In genomic region chr3:14145236-14145635, GRCh38 we compare ENCODE assay signal across 8 cellular contexts. TPM values are rescaled to one million over a fixed set of nuclear protein-coding genes. Genes with fewer than 3 reads are reported as not detected.
A peak's percentile ranks its signal among the peaks of the same experiment; 100 is the strongest.
DNase-seq lines count a peak whose midpoint lies in the region; ATAC-seq and TF ChIP-seq lines count a peak whose summit lies in the region.

No MANE protein-coding gene starts in this region.

- H3K36me3 ChIP-seq in Karpas-422 (ENCODE audit: insufficient read depth, low read length) = peaks cover 15% of the 10 kb centered on the region; the same call in 1 of the 2 replicates

- H3K4me1 ChIP-seq in Karpas-422 (ENCODE audit: low read length) = peaks cover 14% of the 10 kb centered on the region

- H3K27ac ChIP-seq in AG04450 (ENCODE audit: low read depth, low read length) (peak overlapping the region; percentile 99), coronary artery (peak overlapping the region; percentile 81 to 95), Karpas-422 (ENCODE audit: low read length) (no peak overlapping the region; the same call in 1 of the 2 replicates)

- no peak for ATAC-seq in GM19351 (IDR thresholded peaks at IDR 0.05; ENCODE audit: unreplicated experiment)

- H3K4me3 Mint-ChIP-seq in nephron = no peak overlapping the region

- no peaks in the 10 kb centered on the region for H3K27me3 ChIP-seq in AG04450 (ENCODE audit: control insufficient read depth, insufficient read depth, low read length)
- no peaks in the 10 kb centered on the region for H3K27me3 ChIP-seq in Karpas-422 (ENCODE audit: low read length)

- no peak overlapping the region for H3K4me3 ChIP-seq in AG04450 (ENCODE audit: low read depth, low read length)
- H3K4me3 ChIP-seq in coronary artery = peak overlapping the region; percentile 18
- H3K4me3 ChIP-seq in Karpas-422 (ENCODE audit: low read length) = no peak overlapping the region

- no peaks in the 10 kb centered on the region for H3K9me3 Mint-ChIP-seq in nephron

- DNase-seq in AG04450 (ENCODE audit: low read depth, low spot score) (no peak), M059J (ENCODE audit: low read depth) (peak; percentile 68), coronary artery (ENCODE audit: low spot score) (peak; percentile 67), NCI-H226 (no peak), Karpas-422 (no peak)
- no peak for DNase-seq in stimulated activated CD4-positive, alpha-beta T cell treated with anti-CD3 and anti-CD28 coated beads, Interleukin-15, amount 100 ng/mL, for 24 hours

- H4K20me1 ChIP-seq in Karpas-422 (ENCODE audit: insufficient read depth, low read depth, low read length) = no peaks in the 10 kb centered on the region

- POLR2A ChIA-PET in AG04450 (lab: Yijun Ruan, JAX) = interaction anchor here (1.2 to 5.7 kb wide), 4 partner anchors 20 to 506 kb away, joined by 3 to 50 read pairs (median 18); partner anchors contain the start of genes CCDC174, CHCHD4, LSM3 and TMEM43

- peaks cover 34% of the 10 kb centered on the region for H3K4me1 Mint-ChIP-seq in nephron

- H3K9ac ChIP-seq in Karpas-422 (ENCODE audit: low read length) = no peak overlapping the region

- H3K27me3 Mint-ChIP-seq in nephron (ENCODE audit: low read depth) = no peaks in the 10 kb centered on the region

- H2AFZ ChIP-seq in Karpas-422 (ENCODE audit: low read length) = no peak overlapping the region

- H3K4me2 ChIP-seq in Karpas-422 (ENCODE audit: low read depth, low read length, poor library complexity, severe bottlenecking) = no peak overlapping the region

- no peaks in the 10 kb centered on the region for H3K9me3 ChIP-seq in AG04450 (ENCODE audit: control insufficient read depth, insufficient read depth, low read length)
- no peaks in the 10 kb centered on the region for H3K9me3 ChIP-seq in Karpas-422 (ENCODE audit: low read length)

- H3K9me2 ChIP-seq in Karpas-422 (replicated peaks; ENCODE audit: insufficient read depth, low read length) = no peaks in the 10 kb centered on the region

- peak overlapping the region; percentile 91 to 97 (median 97) for H3K27ac Mint-ChIP-seq in nephron

- no peaks in the 10 kb centered on the region for H3K79me2 ChIP-seq in Karpas-422 (ENCODE audit: low read length)

- CTCF ChIA-PET in AG04450 (lab: Charles Lee) = interaction anchor here (1.3 to 2.1 kb wide), 4 partner anchors 8 to 249 kb away, joined by 3 to 8 read pairs (median 7); partner anchors contain the start of genes CHCHD4 and TMEM43

- TF ChIP-seq CTCF in AG04450 (IDR thresholded peaks at IDR 0.05; ENCODE audit: low read depth, low read length) (no peak), coronary artery (IDR thresholded peaks at IDR 0.05) (no peak), nephron (IDR thresholded peaks at IDR 0.05; ENCODE audit: unreplicated experiment in 3 of 3) (no peak)

- peaks cover 29% of the 10 kb centered on the region for H3K36me3 Mint-ChIP-seq in nephron (ENCODE audit: low read depth)

RNA-seq across cellular contexts. Expression of gene TMEM43, which starts 20.4 kb away (rescaled TPM):
- 111 and 117 TPM in 2 replicates for polyA plus RNA-seq in AG04450 (2011; rRNA removed)
- polyA minus RNA-seq in AG04450 (2011; rRNA and poly(A)+ RNA removed) = 75.5 and 95.0 TPM in 2 replicates
- 55.9 and 73.2 TPM in 2 replicates for total RNA-seq in M059J (2014; rRNA removed; shearing (Covaris generic))
- total RNA-seq in Karpas-422 (2014; rRNA removed; shearing (Covaris generic); ENCODE audit: low replicate concordance) = 28.4 and 31.9 TPM in 2 replicates

RNA-seq across cellular contexts. Expression of gene CHCHD4, which starts 20.6 kb away (rescaled TPM):
- 9.8 and 11.4 TPM in 2 replicates for polyA plus RNA-seq in AG04450 (2011; rRNA removed)
- polyA minus RNA-seq in AG04450 (2011; rRNA and poly(A)+ RNA removed) = 3.8 and 4.1 TPM in 2 replicates
- 19.3 and 23.4 TPM in 2 replicates for total RNA-seq in M059J (2014; rRNA removed; shearing (Covaris generic))
- 19.4 and 19.7 TPM in 2 replicates for total RNA-seq in Karpas-422 (2014; rRNA removed; shearing (Covaris generic); ENCODE audit: low replicate concordance)

RNA-seq across cellular contexts. Expression of gene XPC, which starts 33.2 kb away (rescaled TPM):
- polyA plus RNA-seq in AG04450 (2011; rRNA removed) = 38.4 and 39.0 TPM in 2 replicates
- 47.3 and 50.0 TPM in 2 replicates for polyA minus RNA-seq in AG04450 (2011; rRNA and poly(A)+ RNA removed)
- total RNA-seq in M059J (2014; rRNA removed; shearing (Covaris generic)) = 8.9 and 13.0 TPM in 2 replicates
- total RNA-seq in Karpas-422 (2014; rRNA removed; shearing (Covaris generic); ENCODE audit: low replicate concordance) = 30.3 and 38.0 TPM in 2 replicates

RNA-seq across cellular contexts. Expression of gene LSM3, which starts 33.4 kb away (rescaled TPM):
- 7.4 and 11.9 TPM in 2 replicates for polyA plus RNA-seq in AG04450 (2011; rRNA removed)
- 1.4 and 2.3 TPM in 2 replicates for polyA minus RNA-seq in AG04450 (2011; rRNA and poly(A)+ RNA removed)
- 23.0 and 34.9 TPM in 2 replicates for total RNA-seq in M059J (2014; rRNA removed; shearing (Covaris generic))
- total RNA-seq in Karpas-422 (2014; rRNA removed; shearing (Covaris generic); ENCODE audit: low replicate concordance) = 13.8 and 14.2 TPM in 2 replicates

Comparison
In these comparisons a context has a peak if more than half of its experiments do, and no peak if none do; other contexts are left out.
1. DNase-seq: peak in M059J (single experiment) and coronary artery (single experiment); none in AG04450 (single experiment), NCI-H226 (single experiment), Karpas-422 (single experiment) and stimulated activated CD4-positive, alpha-beta T cell treated with anti-CD3 and anti-CD28 coated beads, Interleukin-15, amount 100 ng/mL, for 24 hours (single experiment).